In genomic region chr3:53844262-53845102, GRCh38 we compare ENCODE assay signal across 1 cellular context.
TF ChIP-seq lines count a peak whose summit lies in the region.

No MANE protein-coding gene starts in this region.

TF ChIP-seq in HepG2, 621 proteins besides CTCF, POLR2A, EP300 and RAD21 (continues in another document):
- 0 out of 2 replicates have a peak, but pooled peaks have one; percentile 12 for TF ChIP-seq ATF2 (CRISPR knock-in tag; IDR thresholded peaks at IDR 0.05)
- TF ChIP-seq ZBTB49 (CRISPR knock-in tag; IDR thresholded peaks at IDR 0.05; ENCODE audit: borderline replicate concordance), result no peak
- no peak; the same call in 1 of the 2 replicates for TF ChIP-seq GABPB1 (CRISPR knock-in tag; IDR thresholded peaks at IDR 0.05)
- 0 out of 2 replicates have a peak, but pooled peaks have one; percentile 19 for TF ChIP-seq ZBTB2 (CRISPR knock-in tag; IDR thresholded peaks at IDR 0.05; ENCODE audit: low read depth)
- no peak for TF ChIP-seq THYN1 (CRISPR knock-in tag; IDR thresholded peaks at IDR 0.05; ENCODE audit: borderline replicate concordance, low read depth)
- no peak for TF ChIP-seq KAT2B (IDR thresholded peaks at IDR 0.05; ENCODE audit: borderline replicate concordance, low read depth, low read length)
- TF ChIP-seq HMG20B (CRISPR knock-in tag; conservative IDR thresholded peaks at IDR 0.05), result no peak
- no peak for TF ChIP-seq ZNF530 (CRISPR knock-in tag; IDR thresholded peaks at IDR 0.05; ENCODE audit: low read depth)
- no peak for TF ChIP-seq ZNF800 (CRISPR knock-in tag; IDR thresholded peaks at IDR 0.05)
- 0 out of 2 replicates have a peak, but pooled peaks have one; percentile 68 for TF ChIP-seq ZNF549 (CRISPR knock-in tag; IDR thresholded peaks at IDR 0.05)
- TF ChIP-seq CSRNP2 (CRISPR knock-in tag; conservative IDR thresholded peaks at IDR 0.05; ENCODE audit: low read depth), result no peak
- peak; percentile 59; the same call in 1 of the 2 replicates for TF ChIP-seq ISL2 (CRISPR knock-in tag; IDR thresholded peaks at IDR 0.05)
- peak; percentile 51; the same call in 1 of the 2 replicates for TF ChIP-seq E2F1 (CRISPR knock-in tag; IDR thresholded peaks at IDR 0.05)
- no peak for TF ChIP-seq HCFC1 (IDR thresholded peaks at IDR 0.05; ENCODE audit: low read depth, low read length)
- TF ChIP-seq ZMYM4 (CRISPR knock-in tag; IDR thresholded peaks at IDR 0.05), result no peak; the same call in 1 of the 2 replicates
- TF ChIP-seq KDM1A (CRISPR knock-in tag; IDR thresholded peaks at IDR 0.05), result no peak
- TF ChIP-seq POGZ (CRISPR knock-in tag; IDR thresholded peaks at IDR 0.05), result no peak
- no peak for TF ChIP-seq ASH2L (IDR thresholded peaks at IDR 0.05; ENCODE audit: insufficient read length, low read depth, low read length)
- 0 out of 2 replicates have a peak, but pooled peaks have one; percentile 56 for TF ChIP-seq CENPT (CRISPR knock-in tag; IDR thresholded peaks at IDR 0.05; ENCODE audit: low read depth)
- TF ChIP-seq ATF7 (IDR thresholded peaks at IDR 0.05), result no peak
- TF ChIP-seq ATF7 (CRISPR knock-in tag; IDR thresholded peaks at IDR 0.05), result no peak
- TF ChIP-seq KMT2B (CRISPR knock-in tag; IDR thresholded peaks at IDR 0.05), result no peak
- no peak for TF ChIP-seq ZNF564 (CRISPR knock-in tag; IDR thresholded peaks at IDR 0.05)
- 0 out of 2 replicates have a peak, but pooled peaks have one; percentile 57 for TF ChIP-seq CAMTA2 (CRISPR knock-in tag; IDR thresholded peaks at IDR 0.05; ENCODE audit: borderline replicate concordance)
- TF ChIP-seq TFE3 (CRISPR knock-in tag; IDR thresholded peaks at IDR 0.05), result no peak
- 0 out of 2 replicates have a peak, but pooled peaks have one; percentile 65 for TF ChIP-seq RFXAP (CRISPR knock-in tag; IDR thresholded peaks at IDR 0.05; ENCODE audit: borderline replicate concordance)
- TF ChIP-seq ZNF264 (CRISPR knock-in tag; IDR thresholded peaks at IDR 0.05), result peak; percentile 34; the same call in 1 of the 2 replicates
- TF ChIP-seq CBX5 (CRISPR knock-in tag; IDR thresholded peaks at IDR 0.05; ENCODE audit: borderline replicate concordance), result no peak
- no peak for TF ChIP-seq CC2D1A (CRISPR knock-in tag; IDR thresholded peaks at IDR 0.05)
- no peak for TF ChIP-seq ATF6 (CRISPR knock-in tag; conservative IDR thresholded peaks at IDR 0.05)
- no peak for TF ChIP-seq CENPBD1 (CRISPR knock-in tag; IDR thresholded peaks at IDR 0.05; ENCODE audit: borderline replicate concordance, low read depth)
- 0 out of 2 replicates have a peak, but pooled peaks have one; percentile 46 for TF ChIP-seq GZF1 (CRISPR knock-in tag; IDR thresholded peaks at IDR 0.05)
- no peak for TF ChIP-seq ZNF782 (CRISPR knock-in tag; IDR thresholded peaks at IDR 0.05; ENCODE audit: borderline replicate concordance)
- no peak; the same call in 1 of the 2 replicates for TF ChIP-seq FOXJ3 (CRISPR knock-in tag; IDR thresholded peaks at IDR 0.05; ENCODE audit: borderline replicate concordance)
- TF ChIP-seq NCOR1 (IDR thresholded peaks at IDR 0.05; ENCODE audit: borderline replicate concordance, low read length), result peak; percentile 83
- TF ChIP-seq IRX3 (CRISPR knock-in tag; IDR thresholded peaks at IDR 0.05; ENCODE audit: borderline replicate concordance, low read depth), result no peak; the same call in 1 of the 2 replicates
- TF ChIP-seq ZNF724P (CRISPR knock-in tag; IDR thresholded peaks at IDR 0.05; ENCODE audit: borderline replicate concordance), result no peak
- no peak for TF ChIP-seq ZNF10 (CRISPR knock-in tag; IDR thresholded peaks at IDR 0.05; ENCODE audit: borderline replicate concordance, low read depth)
- TF ChIP-seq NFIC (IDR thresholded peaks at IDR 0.05; ENCODE audit: low read length), result 0 out of 2 replicates have a peak, but pooled peaks have one; percentile 48
- no peak for TF ChIP-seq ZNF616 (CRISPR knock-in tag; IDR thresholded peaks at IDR 0.05; ENCODE audit: low read depth)
- no peak for TF ChIP-seq MLX (CRISPR knock-in tag; IDR thresholded peaks at IDR 0.05)
- no peak for TF ChIP-seq NFRKB (IDR thresholded peaks at IDR 0.05)
- TF ChIP-seq ZNF234 (CRISPR knock-in tag; conservative IDR thresholded peaks at IDR 0.05), result no peak
- TF ChIP-seq SOX6 (IDR thresholded peaks at IDR 0.05), result no peak
- peak; percentile 87 for TF ChIP-seq SOX6 (CRISPR knock-in tag; IDR thresholded peaks at IDR 0.05)
- no peak for TF ChIP-seq KDM2A (CRISPR knock-in tag; IDR thresholded peaks at IDR 0.05; ENCODE audit: borderline replicate concordance, low read depth)
- TF ChIP-seq TGIF2 (CRISPR knock-in tag; IDR thresholded peaks at IDR 0.05), result 0 out of 2 replicates have a peak, but pooled peaks have one; percentile 3
- TF ChIP-seq ZNF281 (CRISPR knock-in tag; IDR thresholded peaks at IDR 0.05; ENCODE audit: borderline replicate concordance), result no peak
